Comparison of ENCODE assay signal across 10 cellular contexts in genomic region chr2:183837157-183837556, GRCh38.
"Had no signal": no experiment of that assay in that cellular context is flagged by ENCODE, and none has a peak within 500 bp of the region (broad histone marks: within the 10 kb centered on the region; RNA-seq: fewer than 3 reads in every experiment).

No MANE protein-coding gene starts in this region.

- H3K27ac Mint-ChIP-seq: HFFc6, IgD-negative memory B cell had no signal

- H3K4me1 Mint-ChIP-seq: IgD-negative memory B cell had no signal

- H3K27ac ChIP-seq: GM23248, HL-60 had no signal

- DNase-seq: GM23248, GOT3, HFFc6, KBM-7 had no signal

- H3K27me3 Mint-ChIP-seq: IgD-negative memory B cell had no signal

- H3K4me3 Mint-ChIP-seq: HFFc6, IgD-negative memory B cell had no signal

- H3K9me3 ChIP-seq: HAP-1 had no signal

- H2AFZ ChIP-seq: GM23248 had no signal

- H3K4me3 ChIP-seq: GM23248, HAP-1 had no signal

- ATAC-seq: HCT116, HepG2 had no signal

- H3K36me3 Mint-ChIP-seq: IgD-negative memory B cell had no signal

- H3K4me1 ChIP-seq: HAP-1 had no signal

- H3K36me3 ChIP-seq: HAP-1 had no signal

- FAIRE-seq: H54, HepG2 had no signal

- H3K9ac ChIP-seq: GM23248 had no signal
